In genomic region chr12:113056631-113057488, GRCh38 we compare ENCODE assay signal across 8 cellular contexts. TPM values are rescaled to one million over a fixed set of nuclear protein-coding genes. Genes with fewer than 3 reads are reported as not detected.
DNase-seq lines count a peak whose midpoint lies in the region; ATAC-seq and TF ChIP-seq lines count a peak whose summit lies in the region.

Gene DTX1, plus strand, starts transcription at chr12:113056730. Its CDS starts 1,463 bp downstream, at chr12:113058193.

- H2BK15ac ChIP-seq in mesenchymal stem cell (ENCODE audit: low read depth, poor library complexity, severe bottlenecking) = no peak within 1 kb of the TSS

- no peaks in the 10 kb centered on the region for H3K9me3 ChIP-seq in CD4-positive, alpha-beta memory T cell (ENCODE audit: control insufficient read depth in 1 of 2, low read length in 2 of 2)
- H3K9me3 ChIP-seq in SU-DHL-6 (ENCODE audit: insufficient read depth, low read length) (no peaks in the 10 kb centered on the region), mesenchymal stem cell (ENCODE audit: control insufficient read depth, low read length) (no peaks in the 10 kb centered on the region), MM.1S (replicated peaks; ENCODE audit: insufficient read depth, low read length) (no peaks in the 10 kb centered on the region)

- no peaks in the 10 kb centered on the region for H3K27me3 ChIP-seq in CD4-positive, alpha-beta memory T cell (ENCODE audit: insufficient read depth, low read length)
- no peaks in the 10 kb centered on the region for H3K27me3 ChIP-seq in SU-DHL-6 (ENCODE audit: low read length)
- peaks cover 74 to 91% of the 10 kb centered on the region in 2 experiments for H3K27me3 ChIP-seq in mesenchymal stem cell (ENCODE audit: control insufficient read depth in 1 of 2, insufficient read depth in 1 of 2, low read length in 2 of 2)
- H3K27me3 ChIP-seq in MM.1S (replicated peaks; ENCODE audit: insufficient read depth, low read length) = peaks cover 9% of the 10 kb centered on the region

- no peak within 1 kb of the TSS for H3K23ac ChIP-seq in mesenchymal stem cell (ENCODE audit: low read length in 2 of 2)

- 1% methylated on average over 57 of the region's 94 CpGs for WGBS in mesenchymal stem cell

- CTCF ChIA-PET in CD4-positive, alpha-beta memory T cell (lab: Charles Lee; ENCODE audit: partially characterized antibody) = interaction anchor here (0.9 to 1.6 kb wide), 2 partner anchors 33 to 42 kb away, joined by 4 to 8 read pairs; no protein-coding TSS in a partner anchor

- intact Hi-C loops in CD4-positive, alpha-beta memory T cell (cut with micrococcal nuclease) = loop anchor here (2.0 kb wide), 1 partner anchor 32 kb away; no protein-coding TSS in a partner anchor

- H2AK5ac ChIP-seq in mesenchymal stem cell (ENCODE audit: low read length, severe bottlenecking) = no peak within 1 kb of the TSS

- TF ChIP-seq CTCF in SU-DHL-6 (IDR thresholded peaks at IDR 0.05; ENCODE audit: insufficient read depth, low read length, poor library complexity, severe bottlenecking) (no peak), cardiac fibroblast (IDR thresholded peaks at IDR 0.05; ENCODE audit: low read depth, low read length) (no peak), MM.1S (IDR thresholded peaks at IDR 0.05; ENCODE audit: low read length) (no peak)

- H3K79me2 ChIP-seq in SU-DHL-6 (ENCODE audit: insufficient read depth, low read length) (peaks cover 77% of the 10 kb centered on the region), MM.1S (ENCODE audit: low read length) (no peaks in the 10 kb centered on the region)

- peak in 4 of 5 donors; percentile 35 to 56 (median 38) for DNase-seq in CD4-positive, alpha-beta memory T cell
- DNase-seq in cardiac fibroblast (ENCODE audit: low read depth in 2 of 2) = peak in 1 of 2 donors; percentile 18
- DNase-seq in mesenchymal stem cell = no peak
- DNase-seq in stimulated activated naive CD4-positive, alpha-beta T cell treated with Interleukin-2 at 50 U/mL for 16 hours (lab: John Stamatoyannopoulos, UW) = peak; percentile 36
- no peak for DNase-seq in MM.1S

- H3K4me3 ChIP-seq in CD4-positive, alpha-beta memory T cell (ENCODE audit: low read length in 2 of 2) = peak within 1 kb of the TSS; percentile 30 to 49
- H3K4me3 ChIP-seq in SU-DHL-6 (ENCODE audit: insufficient read depth, low read length, poor library complexity, severe bottlenecking) = peak within 1 kb of the TSS; percentile 93
- H3K4me3 ChIP-seq in cardiac fibroblast (replicated peaks in 1 of 2; ENCODE audit: low read depth in 2 of 2, low read length in 2 of 2) = peak within 1 kb of the TSS; percentile 24 to 47
- peak within 1 kb of the TSS; percentile 31 to 59 for H3K4me3 ChIP-seq in mesenchymal stem cell (ENCODE audit: insufficient read depth in 1 of 2, low read depth in 1 of 2, low read length in 2 of 2)
- H3K4me3 ChIP-seq in MM.1S (ENCODE audit: low read length) = no peak within 1 kb of the TSS

- H3F3A ChIP-seq in SU-DHL-6 (ENCODE audit: insufficient read depth) = peaks cover 70% of the 10 kb centered on the region
- no peaks in the 10 kb centered on the region for H3F3A ChIP-seq in MM.1S (ENCODE audit: insufficient read depth, low read length)

- H3K4ac ChIP-seq in mesenchymal stem cell (ENCODE audit: low read depth in 1 of 2, low read length in 2 of 2) = no peak within 1 kb of the TSS

- H3K9me2 ChIP-seq in SU-DHL-6 (replicated peaks; ENCODE audit: insufficient read depth, low read length) (no peaks in the 10 kb centered on the region), MM.1S (replicated peaks; ENCODE audit: insufficient read depth, low read length) (no peaks in the 10 kb centered on the region)

- H3K9me3 Mint-ChIP-seq in CD4-positive, alpha-beta memory T cell = no peaks in the 10 kb centered on the region

- H3K9ac ChIP-seq in SU-DHL-6 (ENCODE audit: low read length) (peak within 1 kb of the TSS; percentile 98), mesenchymal stem cell (ENCODE audit: low read length) (peak within 1 kb of the TSS; percentile 26), MM.1S (ENCODE audit: low read length) (no peak within 1 kb of the TSS)

- no peaks in the 10 kb centered on the region for H3K79me1 ChIP-seq in mesenchymal stem cell (replicated peaks; ENCODE audit: low read length, poor library complexity, severe bottlenecking)

- H3K27ac Mint-ChIP-seq in CD4-positive, alpha-beta memory T cell = peak within 1 kb of the TSS; percentile 53 to 85 (median 75)

- H2BK120ac ChIP-seq in mesenchymal stem cell (ENCODE audit: low read depth, low read length) = no peak within 1 kb of the TSS

- H2AFZ ChIP-seq in SU-DHL-6 (ENCODE audit: low read depth, low read length, severe bottlenecking) (no peak within 1 kb of the TSS), mesenchymal stem cell (ENCODE audit: low read depth, low read length) (no peak within 1 kb of the TSS), MM.1S (ENCODE audit: low read length) (no peak within 1 kb of the TSS)

- H2BK5ac ChIP-seq in mesenchymal stem cell (ENCODE audit: low read depth, low read length, poor library complexity, severe bottlenecking) = no peak within 1 kb of the TSS

- H3K14ac ChIP-seq in mesenchymal stem cell (ENCODE audit: low read length in 2 of 2) = no peak within 1 kb of the TSS

- H3K4me2 ChIP-seq in SU-DHL-6 (ENCODE audit: low read depth, low read length, poor library complexity, severe bottlenecking) (peak within 1 kb of the TSS; percentile 99), mesenchymal stem cell (ENCODE audit: low read length, poor library complexity, severe bottlenecking) (peak within 1 kb of the TSS; percentile 79), MM.1S (ENCODE audit: low read depth, low read length) (no peak within 1 kb of the TSS)

- H3K4me1 Mint-ChIP-seq in CD4-positive, alpha-beta memory T cell = peaks cover 19 to 37% (median 32%) of the 10 kb centered on the region in 4 donors

- H3K27me3 Mint-ChIP-seq in CD4-positive, alpha-beta memory T cell = no peaks in the 10 kb centered on the region

- POLR2A ChIA-PET in CD4-positive, alpha-beta memory T cell (lab: Charles Lee; ENCODE audit: partially characterized antibody) = interaction anchor here (0.6 to 1.4 kb wide), 4 partner anchors 30 to 124 kb away, joined by 3 to 4 read pairs (median 3); partner anchors contain the start of gene OAS3

- H4K8ac ChIP-seq in mesenchymal stem cell (ENCODE audit: low read length) = no peak within 1 kb of the TSS

- H2BK12ac ChIP-seq in mesenchymal stem cell (ENCODE audit: low read length in 2 of 2) = no peak within 1 kb of the TSS

- H4K91ac ChIP-seq in mesenchymal stem cell (ENCODE audit: low read length) = no peak within 1 kb of the TSS

- H3K18ac ChIP-seq in mesenchymal stem cell (ENCODE audit: low read depth in 1 of 2, low read length in 2 of 2) = no peak within 1 kb of the TSS

- H3K36me3 ChIP-seq in CD4-positive, alpha-beta memory T cell (ENCODE audit: insufficient read depth, low read length) = no peaks in the 10 kb centered on the region
- H3K36me3 ChIP-seq in SU-DHL-6 (ENCODE audit: low read length) (peaks cover 27% of the 10 kb centered on the region), mesenchymal stem cell (ENCODE audit: control insufficient read depth in 1 of 2, insufficient read depth in 2 of 2, low read depth in 1 of 2, low read length in 2 of 2) (no peaks in the 10 kb centered on the region), MM.1S (replicated peaks; ENCODE audit: insufficient read depth, low read length) (no peaks in the 10 kb centered on the region)

- peak within 1 kb of the TSS; percentile 81 to 88 (median 84) for H3K4me3 Mint-ChIP-seq in CD4-positive, alpha-beta memory T cell

- H3K27ac ChIP-seq in CD4-positive, alpha-beta memory T cell (ENCODE audit: low read depth, low read length) = peak within 1 kb of the TSS; percentile 56
- H3K27ac ChIP-seq in SU-DHL-6 (ENCODE audit: low read depth, low read length) (peak within 1 kb of the TSS; percentile 99), mesenchymal stem cell (ENCODE audit: low read length, poor library complexity, severe bottlenecking) (no peak within 1 kb of the TSS), MM.1S (ENCODE audit: low read length) (no peak within 1 kb of the TSS)

- H3K4me1 ChIP-seq in CD4-positive, alpha-beta memory T cell (ENCODE audit: insufficient read depth, low read length) = peaks cover 54% of the 10 kb centered on the region
- H3K4me1 ChIP-seq in mesenchymal stem cell (ENCODE audit: control insufficient read depth, insufficient read depth, low read depth, low read length) (peaks cover 11% of the 10 kb centered on the region), MM.1S (ENCODE audit: low read length) (no peaks in the 10 kb centered on the region)

- no peaks in the 10 kb centered on the region for H3K36me3 Mint-ChIP-seq in CD4-positive, alpha-beta memory T cell

- ATAC-seq in GM18868 (IDR thresholded peaks at IDR 0.05; ENCODE audit: unreplicated experiment) (no peak), GM18861 (IDR thresholded peaks at IDR 0.05; ENCODE audit: unreplicated experiment) (no peak)

- H4K20me1 ChIP-seq in SU-DHL-6 (ENCODE audit: low read depth, low read length) (no peaks in the 10 kb centered on the region), MM.1S (ENCODE audit: insufficient read depth, low read length) (no peaks in the 10 kb centered on the region)

RNA-seq across cellular contexts. Expression of gene DTX1, which starts in this region (rescaled TPM):
- total RNA-seq in CD4-positive, alpha-beta memory T cell = 1 to 10 TPM; 7.0 to 7.5 TPM
- polyA plus RNA-seq in CD4-positive, alpha-beta memory T cell = 1 to 10 TPM in 1 of 2 donors, under 1 TPM in 1; 0.30 to 4.1 TPM
- 0.01 TPM for polyA plus RNA-seq in mesenchymal stem cell (2013, experiment 1 of 2)
- polyA plus RNA-seq in mesenchymal stem cell (2013, experiment 2 of 2) = not detected

Comparison
In these comparisons a context has a peak if more than half of its experiments do, and no peak if none do; other contexts are left out.
1. DNase-seq: peak in CD4-positive, alpha-beta memory T cell (4 of 5) and stimulated activated naive CD4-positive, alpha-beta T cell treated with Interleukin-2 at 50 U/mL for 16 hours (single experiment); none in mesenchymal stem cell (single experiment) and MM.1S (single experiment).
2. H3K27ac ChIP-seq: peak in CD4-positive, alpha-beta memory T cell (single experiment) and SU-DHL-6 (single experiment); none in mesenchymal stem cell (single experiment) and MM.1S (single experiment).